Comparison of ENCODE assay signal across 10 cellular contexts in the genomic region with DNA sequence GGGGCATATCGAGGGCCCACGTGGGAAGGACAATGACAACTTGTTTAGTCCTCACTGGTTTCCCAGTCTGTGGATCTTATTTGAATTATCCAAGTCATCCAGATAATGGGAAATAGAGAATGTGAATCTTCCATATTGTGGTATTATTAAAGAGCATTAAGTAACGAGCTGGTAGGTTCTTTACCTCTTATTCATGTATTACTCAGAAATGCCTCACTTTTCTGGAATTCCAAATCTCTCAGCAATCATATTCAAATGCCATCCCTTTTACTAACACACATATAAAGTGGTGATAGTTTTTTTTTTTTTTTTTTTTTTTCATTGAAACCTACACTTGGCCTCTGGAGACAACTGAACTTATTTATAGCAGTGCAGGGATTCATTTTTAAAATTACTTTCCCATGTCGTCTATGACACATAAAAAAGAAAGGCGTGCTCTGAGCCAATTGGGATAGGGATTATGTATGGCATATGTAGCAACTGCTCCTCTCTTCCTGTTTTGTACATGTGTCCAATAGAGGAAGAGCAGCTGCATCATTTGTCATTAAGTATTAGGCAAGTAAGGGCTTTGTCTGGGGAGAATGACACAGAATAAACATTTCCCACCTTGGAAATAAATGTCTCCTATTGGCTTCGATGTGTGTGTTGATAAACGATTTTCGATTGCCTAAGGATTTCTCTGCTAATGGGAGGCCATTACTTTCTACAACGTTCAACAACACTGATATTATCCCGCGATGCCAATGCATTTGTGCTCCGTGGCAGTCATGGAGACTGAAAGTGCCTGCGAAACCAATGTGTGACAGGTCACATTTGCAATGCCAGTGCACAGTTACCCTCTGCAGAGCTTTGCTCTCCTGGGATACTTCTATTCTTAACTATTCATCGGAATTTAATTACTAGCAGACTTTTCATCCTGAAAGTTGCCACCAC.
A peak's percentile ranks its signal among the peaks of the same experiment; 100 is the strongest.
DNase-seq lines count a peak whose midpoint lies in the region; ATAC-seq and TF ChIP-seq lines count a peak whose summit lies in the region.
"Had no signal": no experiment of that assay in that cellular context is flagged by ENCODE, and none has a peak within 500 bp of the region (broad histone marks: within the 10 kb centered on the region; RNA-seq: fewer than 3 reads in every experiment).

No MANE protein-coding gene starts in this region.

- H3K4me3 ChIP-seq in MG63 = no peak overlapping the region
- H3K4me3 ChIP-seq: GM23338 had no signal

- H3K9me3 ChIP-seq in MG63 = peaks cover 4% of the 10 kb centered on the region

- no peaks in the 10 kb centered on the region for H3K27me3 ChIP-seq in MG63

- DNase-seq in AG20443 (ENCODE audit: low spot score) (peak; percentile 73), MG63 (peak; percentile 42), dedifferentiated amniotic fluid mesenchymal stem cell (ENCODE audit: extremely low spot score) (peak; percentile 77), myocyte (ENCODE audit: low read depth) (peak; percentile 94), HEK293T (ENCODE audit: extremely low spot score) (no peak), DMS79 (lab: John Stamatoyannopoulos, UW) (no peak)
- DNase-seq: NCI-H187 had no signal

- CTCF ChIA-PET in HEK293T (lab: Yijun Ruan, JAX) = no interaction called here

- ATAC-seq in HG02678 (IDR thresholded peaks at IDR 0.05; ENCODE audit: unreplicated experiment) (no peak), HG03097 (IDR thresholded peaks at IDR 0.05; ENCODE audit: low FRiP score, unreplicated experiment) (no peak)
- ATAC-seq: GM23338 had no signal

- POLR2A ChIA-PET in HEK293T (lab: Yijun Ruan, JAX) = no interaction called here

- peaks cover 5% of the 10 kb centered on the region for H3K36me3 ChIP-seq in MG63

TF ChIP-seq in HEK293T, 16 proteins besides CTCF, POLR2A, EP300 and RAD21:
- TF ChIP-seq TARDBP (IDR thresholded peaks at IDR 0.05) = no peak

Comparison
In these comparisons a context has a peak if more than half of its experiments do, and no peak if none do; other contexts are left out.
1. DNase-seq: peak in AG20443 (single experiment), MG63 (single experiment), dedifferentiated amniotic fluid mesenchymal stem cell (single experiment) and myocyte (single experiment); none in HEK293T (single experiment) and DMS79 (single experiment).